Comparison of ENCODE assay signal across 8 cellular contexts in genomic region chr16:67672739-67673662, GRCh38. TPM values are rescaled to one million over a fixed set of nuclear protein-coding genes. Genes with fewer than 3 reads are reported as not detected.
DNase-seq lines count a peak whose midpoint lies in the region; ATAC-seq and TF ChIP-seq lines count a peak whose summit lies in the region.

No MANE protein-coding gene starts in this region.

- H3K4me3 Mint-ChIP-seq in activated CD8-positive, alpha-beta T cell treated with anti-CD3 and anti-CD28 coated beads, Interleukin-2, amount 10 ng/mL, durations not matched to agents 7 days and 5 days: no peak overlapping the region
- no peak overlapping the region for H3K4me3 Mint-ChIP-seq in type B pancreatic cell

- H3K27ac Mint-ChIP-seq in activated CD8-positive, alpha-beta T cell treated with anti-CD3 and anti-CD28 coated beads, Interleukin-2, amount 10 ng/mL, durations not matched to agents 7 days and 5 days: no peak overlapping the region
- H3K27ac Mint-ChIP-seq in type B pancreatic cell: peak overlapping the region; percentile 21

- H3K9me3 Mint-ChIP-seq in activated CD8-positive, alpha-beta T cell treated with anti-CD3 and anti-CD28 coated beads, Interleukin-2, amount 10 ng/mL, durations not matched to agents 7 days and 5 days (ENCODE audit: insufficient read depth): no peaks in the 10 kb centered on the region
- no peaks in the 10 kb centered on the region for H3K9me3 Mint-ChIP-seq in type B pancreatic cell

- CTCF ChIA-PET in activated CD8-positive, alpha-beta T cell treated with anti-CD3 and anti-CD28 coated beads, Interleukin-2, amount 10 ng/mL, durations not matched to agents 7 days and 5 days (lab: Charles Lee): interaction anchor here (0.6 to 11.3 kb wide), 35 partner anchors 10 to 442 kb away, joined by 3 to 211 read pairs (median 4); partner anchors contain the start of genes ACD, GFOD2, NUTF2 and PARD6A

- peaks cover 3% of the 10 kb centered on the region for H3K4me1 Mint-ChIP-seq in activated CD8-positive, alpha-beta T cell treated with anti-CD3 and anti-CD28 coated beads, Interleukin-2, amount 10 ng/mL, durations not matched to agents 7 days and 5 days (ENCODE audit: low read depth)
- peaks cover 22% of the 10 kb centered on the region for H3K4me1 Mint-ChIP-seq in type B pancreatic cell (ENCODE audit: unreplicated experiment)

- intact Hi-C loops in Right ventricle myocardium inferior (cut with DNase I): loop anchor here (2.0 to 5.0 kb wide), 4 partner anchors 44 to 368 kb away; partner anchors contain the start of genes CTRL, GFOD2, RANBP10 and TSNAXIP1
- intact Hi-C loops in cardiac septum (cut with DNase I): loop anchor here (5.0 kb wide), 4 partner anchors 44 to 369 kb away; partner anchors contain the start of genes GFOD2, RANBP10 and TSNAXIP1

- H3K4me1 ChIP-seq in esophagus (ENCODE audit: control insufficient read depth in 2 of 2, insufficient read depth in 2 of 2, low read length in 1 of 2) (peaks cover 8 to 28% of the 10 kb centered on the region in 2 donors), muscle layer of duodenum (ENCODE audit: control insufficient read depth in 1 of 2, insufficient read depth in 2 of 2, low read length in 2 of 2) (peaks cover 9 to 15% of the 10 kb centered on the region in 2 donors)

- H3K36me3 ChIP-seq in esophagus (ENCODE audit: control insufficient read depth in 2 of 2, insufficient read depth in 2 of 2, low read length in 1 of 2): peaks cover 0 to 14% of the 10 kb centered on the region in 2 donors
- H3K36me3 ChIP-seq in muscle layer of duodenum (ENCODE audit: control insufficient read depth in 1 of 2, insufficient read depth in 2 of 2, low read length in 2 of 2): no peaks in the 10 kb centered on the region

- POLR2A ChIA-PET in activated CD8-positive, alpha-beta T cell treated with anti-CD3 and anti-CD28 coated beads, Interleukin-2, amount 10 ng/mL, durations not matched to agents 7 days and 5 days (lab: Charles Lee): no interaction called here

- 53 to 55% methylated on average over 13 of the region's 13 CpGs for WGBS in esophagus, 2 donors

- no peaks in the 10 kb centered on the region for H3K27me3 Mint-ChIP-seq in activated CD8-positive, alpha-beta T cell treated with anti-CD3 and anti-CD28 coated beads, Interleukin-2, amount 10 ng/mL, durations not matched to agents 7 days and 5 days (ENCODE audit: low read depth)
- H3K27me3 Mint-ChIP-seq in type B pancreatic cell: no peaks in the 10 kb centered on the region

- H3K27ac ChIP-seq in esophagus (ENCODE audit: low read depth in 2 of 2, low read length in 1 of 2): peak overlapping the region; percentile 69 to 88
- H3K27ac ChIP-seq in muscle layer of duodenum (ENCODE audit: low read length): peak overlapping the region; percentile 75

- no peaks in the 10 kb centered on the region for H3K27me3 ChIP-seq in esophagus (ENCODE audit: control insufficient read depth in 1 of 2, insufficient read depth in 2 of 2, low read length in 2 of 2)
- no peaks in the 10 kb centered on the region for H3K27me3 ChIP-seq in muscle layer of duodenum (ENCODE audit: low read depth, low read length)

- ATAC-seq in Right ventricle myocardium inferior (peak; percentile 28), GM18517 (IDR thresholded peaks at IDR 0.05; ENCODE audit: unreplicated experiment) (no peak)
- ATAC-seq in activated CD8-positive, alpha-beta T cell treated with anti-CD3 and anti-CD28 coated beads, Interleukin-2, amount 10 ng/mL, durations not matched to agents 7 days and 5 days: peak; percentile 19

- H3K36me3 Mint-ChIP-seq in activated CD8-positive, alpha-beta T cell treated with anti-CD3 and anti-CD28 coated beads, Interleukin-2, amount 10 ng/mL, durations not matched to agents 7 days and 5 days (ENCODE audit: low read depth): no peaks in the 10 kb centered on the region
- no peaks in the 10 kb centered on the region for H3K36me3 Mint-ChIP-seq in type B pancreatic cell

- no peaks in the 10 kb centered on the region for H3K9me3 ChIP-seq in esophagus (ENCODE audit: control insufficient read depth in 2 of 2, insufficient read depth in 1 of 2, low read depth in 1 of 2, low read length in 1 of 2)
- no peaks in the 10 kb centered on the region for H3K9me3 ChIP-seq in muscle layer of duodenum (ENCODE audit: control insufficient read depth in 1 of 2, low read length in 2 of 2)

- H3K4me3 ChIP-seq in esophagus (ENCODE audit: low read depth in 1 of 2, low read length in 2 of 2): no peak overlapping the region
- no peak overlapping the region for H3K4me3 ChIP-seq in muscle layer of duodenum (ENCODE audit: low read depth in 1 of 2, low read length in 2 of 2)

- DNase-seq in Right ventricle myocardium inferior (ENCODE audit: missing footprints): no peak
- no peak for DNase-seq in cardiac septum (ENCODE audit: low spot score)
- peak; percentile 23 for DNase-seq in NCI-H2227 treated with DMSO at 0.1 percent for 48 hours (lab: John Stamatoyannopoulos, UW)
- DNase-seq in activated CD8-positive, alpha-beta T cell treated with anti-CD3 and anti-CD28 coated beads, Interleukin-2, amount 10 ng/mL, durations not matched to agents 7 days and 5 days: peak; percentile 73
- DNase-seq in type B pancreatic cell (ENCODE audit: extremely low spot score, unreplicated experiment): no peak

- TF ChIP-seq CTCF in type B pancreatic cell (conservative IDR thresholded peaks at IDR 0.05): peak; percentile 75

RNA-seq across cellular contexts. Expression of gene C16orf86, which starts 6.4 kb away (rescaled TPM):
- total RNA-seq in Right ventricle myocardium inferior (3.0 TPM), cardiac septum (5.6 TPM), type B pancreatic cell (ENCODE audit: low replicate concordance) (1.5 and 2.8 TPM in 2 replicates)
- total RNA-seq in activated CD8-positive, alpha-beta T cell treated with anti-CD3 and anti-CD28 coated beads, Interleukin-2, amount 10 ng/mL, durations not matched to agents 7 days and 5 days: 1 to 10 TPM; 2.3 to 2.5 TPM
- polyA plus RNA-seq in esophagus: 1 to 10 TPM; 1.8 to 2.0 TPM

RNA-seq across cellular contexts. Expression of gene ENKD1, which starts 6.5 kb away (rescaled TPM):
- 9.9 TPM for total RNA-seq in Right ventricle myocardium inferior
- 8.5 TPM for total RNA-seq in cardiac septum
- 1 to 10 TPM; 7.0 TPM for total RNA-seq in activated CD8-positive, alpha-beta T cell treated with anti-CD3 and anti-CD28 coated beads, Interleukin-2, amount 10 ng/mL, durations not matched to agents 7 days and 5 days
- polyA plus RNA-seq in esophagus: 10 to 100 TPM; 10.6 to 16.0 TPM
- 12.2 and 18.8 TPM in 2 replicates for total RNA-seq in type B pancreatic cell (ENCODE audit: low replicate concordance)

RNA-seq across cellular contexts. Expression of gene PARD6A, which starts 12.2 kb away (rescaled TPM):
- total RNA-seq in Right ventricle myocardium inferior (3.7 TPM), cardiac septum (3.4 TPM), type B pancreatic cell (ENCODE audit: low replicate concordance) (4.7 and 6.5 TPM in 2 replicates)
- total RNA-seq in activated CD8-positive, alpha-beta T cell treated with anti-CD3 and anti-CD28 coated beads, Interleukin-2, amount 10 ng/mL, durations not matched to agents 7 days and 5 days: 10 to 100 TPM; 13.2 to 14.7 TPM
- polyA plus RNA-seq in esophagus: 1 to 10 TPM; 1.2 to 1.7 TPM

RNA-seq across cellular contexts. Expression of gene ACD, which starts 12.9 kb away (rescaled TPM):
- total RNA-seq in Right ventricle myocardium inferior: 9.7 TPM
- 9.3 TPM for total RNA-seq in cardiac septum
- 10 to 100 TPM; 51.4 to 51.6 TPM for total RNA-seq in activated CD8-positive, alpha-beta T cell treated with anti-CD3 and anti-CD28 coated beads, Interleukin-2, amount 10 ng/mL, durations not matched to agents 7 days and 5 days
- 10 to 100 TPM in 1 of 2 donors, 1 to 10 TPM in 1; 6.7 to 10.3 TPM for polyA plus RNA-seq in esophagus
- total RNA-seq in type B pancreatic cell (ENCODE audit: low replicate concordance): 19.9 and 31.6 TPM in 2 replicates

RNA-seq across cellular contexts. Expression of gene CARMIL2, which starts 28.1 kb away (rescaled TPM):
- total RNA-seq in Right ventricle myocardium inferior (0.30 TPM), cardiac septum (0.40 TPM), type B pancreatic cell (ENCODE audit: low replicate concordance) (2.8 and 3.4 TPM in 2 replicates)
- total RNA-seq in activated CD8-positive, alpha-beta T cell treated with anti-CD3 and anti-CD28 coated beads, Interleukin-2, amount 10 ng/mL, durations not matched to agents 7 days and 5 days: 100 to 1,000 TPM; 192 to 196 TPM
- 1 to 10 TPM; 1.2 to 4.3 TPM for polyA plus RNA-seq in esophagus

Comparison
In these comparisons a context has a peak if more than half of its experiments do, and no peak if none do; other contexts are left out.
1. DNase-seq: peak in NCI-H2227 treated with DMSO at 0.1 percent for 48 hours (single experiment) and activated CD8-positive, alpha-beta T cell treated with anti-CD3 and anti-CD28 coated beads, Interleukin-2, amount 10 ng/mL, durations not matched to agents 7 days and 5 days (single experiment); none in Right ventricle myocardium inferior (single experiment), cardiac septum (single experiment) and type B pancreatic cell (single experiment).